In the genomic region with DNA sequence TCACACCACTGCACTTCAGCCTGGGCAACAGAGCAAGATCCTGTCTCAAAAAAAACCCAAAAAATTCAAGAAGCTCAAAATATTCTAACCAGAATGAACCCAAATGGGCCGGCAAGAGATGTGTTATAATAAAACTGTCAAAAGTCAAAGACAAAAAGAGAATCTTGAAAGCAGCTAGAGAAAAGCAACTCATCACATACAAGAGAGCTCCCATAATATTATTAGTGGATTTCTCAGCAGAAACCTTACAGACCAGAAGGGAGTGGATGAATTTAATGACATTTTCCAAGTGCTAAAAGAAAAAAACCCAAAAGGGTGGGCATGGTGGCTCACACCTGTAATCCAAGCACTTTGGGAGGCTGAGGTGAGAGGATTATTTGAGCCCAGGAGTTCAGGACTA, we compare ENCODE assay signal across 6 cellular contexts.
"Had no signal": no experiment of that assay in that cellular context is flagged by ENCODE, and none has a peak within 500 bp of the region (broad histone marks: within the 10 kb centered on the region; RNA-seq: fewer than 3 reads in every experiment).

No MANE protein-coding gene starts in this region.

- H3K4me3 ChIP-seq: K562 had no signal

- DNase-seq: IMR-90, KBM-7, KG1 had no signal

- H3K27ac ChIP-seq: HL-60, KMS-11 had no signal
